In the genomic region with DNA sequence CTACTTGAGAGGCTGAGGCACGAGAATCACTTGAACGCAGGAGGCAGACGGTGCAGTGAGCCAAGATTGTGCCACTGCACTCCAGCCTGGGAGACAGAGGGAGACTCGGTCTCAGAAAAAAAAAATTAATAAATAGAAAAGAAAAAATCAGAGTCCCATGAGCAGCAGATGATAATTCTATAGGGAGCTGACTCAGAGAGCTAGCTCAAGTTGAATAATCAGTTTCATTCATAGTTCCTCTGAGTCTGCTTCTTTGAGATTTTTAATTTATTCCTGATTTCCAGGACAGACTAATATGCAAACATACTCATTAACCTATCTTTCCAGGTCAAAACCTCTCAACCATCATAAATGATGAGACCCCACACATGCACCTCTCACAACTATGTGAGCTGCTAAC, we compare ENCODE assay signal across 29 cellular contexts. TPM values are rescaled to one million over a fixed set of nuclear protein-coding genes. Genes with fewer than 3 reads are reported as not detected.
"Had no signal": no experiment of that assay in that cellular context is flagged by ENCODE, and none has a peak within 500 bp of the region (broad histone marks: within the 10 kb centered on the region; RNA-seq: fewer than 3 reads in every experiment).

No MANE protein-coding gene starts in this region.

- H3K27ac ChIP-seq: ascending aorta, breast epithelium, cardiac muscle cell, colonic mucosa, epithelial cell of prostate, esophagus squamous epithelium, foreskin keratinocyte, gastroesophageal sphincter had no signal

- ATAC-seq: activated CD4-positive, alpha-beta T cell treated with anti-CD3 and anti-CD28 coated beads for 36 hours; activated CD8-positive, alpha-beta memory T cell treated with anti-CD3 and anti-CD28 coated beads, Interleukin-2, amount 10 ng/mL, durations not matched to agents 7 days and 5 days; activated CD8-positive, alpha-beta T cell treated with anti-CD3 and anti-CD28 coated beads, Interleukin-2, amount 10 ng/mL, durations not matched to agents 7 days and 5 days; activated naive CD4-positive, alpha-beta T cell treated with anti-CD3 and anti-CD28 coated beads, Interleukin-2, amount 50 U/mL, for 72 hours; activated T-cell treated with anti-CD3 and anti-CD28 coated beads, Interleukin-2, amount 50 U/mL, for 72 hours; foreskin keratinocyte; gastroesophageal sphincter had no signal

- H3K4me1 ChIP-seq: ascending aorta, breast epithelium, colonic mucosa, esophagus squamous epithelium, foreskin keratinocyte had no signal

- H3K27me3 ChIP-seq: ascending aorta, breast epithelium, cardiac muscle cell, colonic mucosa, esophagus squamous epithelium, foreskin keratinocyte, gastroesophageal sphincter had no signal

- H3K9me3 ChIP-seq: ascending aorta, breast epithelium, colonic mucosa, esophagus squamous epithelium, gastroesophageal sphincter had no signal

- DNase-seq: activated CD4-positive, alpha-beta memory T cell treated with anti-CD3 and anti-CD28 coated beads for 36 hours; activated CD4-positive, alpha-beta T cell treated with anti-CD3 and anti-CD28 coated beads for 36 hours; activated CD4-positive, alpha-beta T cell treated with anti-CD3 and anti-CD28 coated beads, Interleukin-2, amount 10 ng/mL, durations not matched to agents 24 days and 14 days; activated CD4-positive, CD25-positive, alpha-beta regulatory T cell; activated CD4-positive, CD25-positive, alpha-beta regulatory T cell treated with anti-CD3 and anti-CD28 coated beads, Interleukin-2, amount 50 U/mL, for 72 hours; activated CD8-positive, alpha-beta memory T cell treated with anti-CD3 and anti-CD28 coated beads, Interleukin-2, amount 10 ng/mL, durations not matched to agents 7 days and 5 days; activated CD8-positive, alpha-beta memory T cell treated with anti-CD3 and anti-CD28 coated beads, Interleukin-2, amount 50 U/mL, for 4 hours; activated CD8-positive, alpha-beta T cell treated with anti-CD3 and anti-CD28 coated beads, Interleukin-2, amount 10 ng/mL, durations not matched to agents 7 days and 5 days; activated gamma-delta T cell; activated naive CD4-positive, alpha-beta T cell; activated naive CD4-positive, alpha-beta T cell treated with anti-CD3 and anti-CD28 coated beads, Interleukin-2, amount 10 ng/mL, durations not matched to agents 7 days and 5 days; activated naive CD8-positive, alpha-beta T cell treated with anti-CD3 and anti-CD28 coated beads, Interleukin-2, amount 10 ng/mL, durations not matched to agents 7 days and 5 days; activated T-cell treated with anti-CD3 and anti-CD28 coated beads, Interleukin-2, amount 50 U/mL, for 1 hour; activated T-cell treated with anti-CD3 and anti-CD28 coated beads, Interleukin-2, amount 50 U/mL, for 72 hours; central memory CD4-positive, alpha-beta T cell; cerebellar nuclear complex; colonic mucosa; effector CD8-positive, alpha-beta T cell; esophagus squamous epithelium; foreskin keratinocyte; T-helper 2 cell had no signal

- H3K36me3 ChIP-seq: ascending aorta, breast epithelium, cardiac muscle cell, colonic mucosa, esophagus squamous epithelium, gastroesophageal sphincter had no signal

- H3K4me3 ChIP-seq: ascending aorta, breast epithelium, cardiac muscle cell, colonic mucosa, esophagus squamous epithelium, gastroesophageal sphincter had no signal

RNA-seq across cellular contexts. Expression of gene PTX3, which starts 55.0 kb away (rescaled TPM):
- total RNA-seq: activated CD4-positive, alpha-beta T cell treated with anti-CD3 and anti-CD28 coated beads, Interleukin-2, amount 10 ng/mL, durations not matched to agents 24 days and 14 days; activated CD8-positive, alpha-beta memory T cell treated with anti-CD3 and anti-CD28 coated beads for 36 hours; activated CD8-positive, alpha-beta memory T cell treated with anti-CD3 and anti-CD28 coated beads, Interleukin-2, amount 10 ng/mL, durations not matched to agents 7 days and 5 days; activated CD8-positive, alpha-beta T cell treated with anti-CD3 and anti-CD28 coated beads, Interleukin-2, amount 10 ng/mL, durations not matched to agents 7 days and 5 days; T-helper 1 cell treated with Interleukin-12 subunit alpha and Interleukin-12 subunit beta and Interleukin-4 antibody, amounts not matched to agents 30 ng/mL and 1 ng/mL, for 36 hours had no signal
